ENCODE assay signal across 1 cellular context in the genomic region with DNA sequence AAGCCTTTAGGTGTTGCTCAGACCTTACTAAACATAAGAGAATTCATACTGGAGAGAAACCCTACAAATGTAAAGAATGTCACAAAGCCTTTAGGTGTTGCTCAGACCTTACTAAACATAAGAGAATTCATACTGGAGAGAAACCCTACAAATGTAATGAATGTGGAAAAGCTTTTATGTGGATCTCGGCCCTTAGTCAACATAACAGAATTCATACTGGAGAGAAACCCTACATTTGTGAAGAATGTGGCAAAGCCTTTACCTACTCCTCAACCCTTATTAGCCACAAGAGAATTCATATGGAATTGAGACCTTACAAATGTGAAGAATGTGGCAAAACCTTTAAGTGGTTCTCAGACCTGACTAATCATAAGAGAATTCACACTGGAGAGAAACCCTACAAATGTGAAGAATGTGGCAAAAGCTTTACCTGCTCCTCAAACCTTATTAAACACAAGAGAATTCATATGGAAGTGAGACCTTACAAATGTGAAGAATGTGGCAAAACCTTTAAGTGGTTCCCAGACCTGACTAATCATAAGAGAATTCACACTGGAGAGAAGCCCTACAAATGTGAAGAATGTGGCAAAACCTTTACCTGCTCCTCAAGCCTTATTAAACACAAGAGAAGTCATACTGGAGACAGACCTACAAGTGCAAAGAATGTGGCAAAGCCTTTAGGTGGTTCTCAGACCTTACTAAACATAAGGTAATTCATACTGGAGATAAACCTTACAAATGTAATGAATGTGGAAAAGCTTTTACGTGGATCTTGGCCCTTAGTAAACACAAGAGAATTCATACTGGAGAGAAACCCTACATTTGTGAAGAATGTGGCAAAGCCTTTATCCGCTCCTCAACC.
TF ChIP-seq lines count a peak whose summit lies in the region.
"Not testable (repeated sequence)": the region's sequence is repeated elsewhere in the genome, so short reads cannot be mapped to it uniquely, and the experiment has no call there.

No MANE protein-coding gene starts in this region.

TF ChIP-seq in HEK293, 187 proteins besides CTCF, POLR2A, EP300 and RAD21:
- TF ChIP-seq ZNF274 (IDR thresholded peaks at IDR 0.05; ENCODE audit: low read length) (peak; percentile 54), SETDB1 (IDR thresholded peaks at IDR 0.05; ENCODE audit: insufficient read length, low read length) (peak; percentile 10)
- TF ChIP-seq ZNF274 (tag by site-specific recombination; IDR thresholded peaks at IDR 0.05; ENCODE audit: borderline replicate concordance): not testable (repeated sequence)
